Comparison of ENCODE assay signal across 14 cellular contexts in genomic region chr3:112302061-112302830, GRCh38. TPM values are rescaled to one million over a fixed set of nuclear protein-coding genes. Genes with fewer than 3 reads are reported as not detected.
DNase-seq lines count a peak whose midpoint lies in the region; ATAC-seq and TF ChIP-seq lines count a peak whose summit lies in the region.
"Had no signal": no experiment of that assay in that cellular context is flagged by ENCODE, and none has a peak within 500 bp of the region (broad histone marks: within the 10 kb centered on the region; RNA-seq: fewer than 3 reads in every experiment).

No MANE protein-coding gene starts in this region.

- H3K27me3 Mint-ChIP-seq in MCF 10A (ENCODE audit: insufficient read depth, unreplicated experiment) = no peaks in the 10 kb centered on the region
- H3K27me3 Mint-ChIP-seq in activated T-helper 1 cell treated with anti-CD3 and anti-CD28 coated beads, Interleukin-12 subunit alpha, Interleukin-12 subunit beta, Interleukin-2, Interleukin-4 antibody, amounts not matched to agents 30 ng/mL and 10 ng/mL and 1 ng/mL, durations not matched to agents 14 hours and 24 hours and 36 hours (ENCODE audit: insufficient read depth) = no peaks in the 10 kb centered on the region
- H3K27me3 Mint-ChIP-seq: activated naive CD4-positive, alpha-beta T cell treated with anti-CD3 and anti-CD28 coated beads, Interleukin-2, amount 50 U/mL, for 24 hours had no signal

- H3K4me1 ChIP-seq in breast epithelium (no peaks in the 10 kb centered on the region), esophagus muscularis mucosa (peaks cover 7 to 27% (median 22%) of the 10 kb centered on the region in 4 donors), thoracic aorta (ENCODE audit: control insufficient read depth in 1 of 2, low read depth in 2 of 2) (peaks cover 4 to 23% of the 10 kb centered on the region in 2 donors)

- TF ChIP-seq EP300 in esophagus muscularis mucosa (IDR thresholded peaks at IDR 0.05) = no peak

- H3K36me3 Mint-ChIP-seq in MCF 10A (ENCODE audit: insufficient read depth, unreplicated experiment) = no peaks in the 10 kb centered on the region
- H3K36me3 Mint-ChIP-seq in activated T-helper 1 cell treated with anti-CD3 and anti-CD28 coated beads, Interleukin-12 subunit alpha, Interleukin-12 subunit beta, Interleukin-2, Interleukin-4 antibody, amounts not matched to agents 30 ng/mL and 10 ng/mL and 1 ng/mL, durations not matched to agents 14 hours and 24 hours and 36 hours (ENCODE audit: low read depth) = no peaks in the 10 kb centered on the region
- H3K36me3 Mint-ChIP-seq: activated naive CD4-positive, alpha-beta T cell treated with anti-CD3 and anti-CD28 coated beads, Interleukin-2, amount 50 U/mL, for 24 hours had no signal

- DNase-seq in breast epithelium (ENCODE audit: low spot score in 2 of 2) = no peak
- DNase-seq in MCF 10A (ENCODE audit: unreplicated experiment) = no peak
- peak; percentile 26 for DNase-seq in RPMI7951 (ENCODE audit: low read depth)
- DNase-seq in esophagus muscularis mucosa (ENCODE audit: extremely low spot score) = no peak
- no peak for DNase-seq in thoracic aorta (ENCODE audit: low spot score)
- DNase-seq in activated T-helper 1 cell treated with anti-CD3 and anti-CD28 coated beads, Interleukin-12 subunit alpha, Interleukin-12 subunit beta, Interleukin-2, Interleukin-4 antibody, amounts not matched to agents 30 ng/mL and 10 ng/mL and 1 ng/mL, durations not matched to agents 14 hours and 24 hours and 36 hours (ENCODE audit: low spot score) = no peak
- DNase-seq in H4 (ENCODE audit: low spot score) = no peak
- no peak for DNase-seq in pons (ENCODE audit: low spot score)
- DNase-seq: activated CD4-positive, alpha-beta T cell treated with anti-CD3 and anti-CD28 coated beads, Interleukin-2, amount 50 U/mL, for 1 hour; effector CD4-positive, alpha-beta T cell; NCI-H1694; stimulated activated CD4-positive, alpha-beta T cell treated with anti-CD3 and anti-CD28 coated beads, Interleukin-4, amount 100 ng/mL, for 1 hour had no signal

- H3K9me3 Mint-ChIP-seq in MCF 10A (ENCODE audit: unreplicated experiment) = no peaks in the 10 kb centered on the region
- H3K9me3 Mint-ChIP-seq in activated T-helper 1 cell treated with anti-CD3 and anti-CD28 coated beads, Interleukin-12 subunit alpha, Interleukin-12 subunit beta, Interleukin-2, Interleukin-4 antibody, amounts not matched to agents 30 ng/mL and 10 ng/mL and 1 ng/mL, durations not matched to agents 14 hours and 24 hours and 36 hours = no peaks in the 10 kb centered on the region
- H3K9me3 Mint-ChIP-seq: activated naive CD4-positive, alpha-beta T cell treated with anti-CD3 and anti-CD28 coated beads, Interleukin-2, amount 50 U/mL, for 24 hours had no signal

- POLR2A ChIA-PET in MCF 10A (lab: Yijun Ruan, JAX) = no interaction called here

- H3K27me3 ChIP-seq in breast epithelium (no peaks in the 10 kb centered on the region), esophagus muscularis mucosa (no peaks in the 10 kb centered on the region), thoracic aorta (replicated peaks; ENCODE audit: insufficient read depth) (no peaks in the 10 kb centered on the region)

- WGBS in esophagus muscularis mucosa = 82% methylated on average over 10 of the region's 11 CpGs

- no peak overlapping the region for H3K27ac Mint-ChIP-seq in MCF 10A (ENCODE audit: low read depth, unreplicated experiment)
- H3K27ac Mint-ChIP-seq in activated T-helper 1 cell treated with anti-CD3 and anti-CD28 coated beads, Interleukin-12 subunit alpha, Interleukin-12 subunit beta, Interleukin-2, Interleukin-4 antibody, amounts not matched to agents 30 ng/mL and 10 ng/mL and 1 ng/mL, durations not matched to agents 14 hours and 24 hours and 36 hours = no peak overlapping the region
- H3K27ac Mint-ChIP-seq: activated naive CD4-positive, alpha-beta T cell treated with anti-CD3 and anti-CD28 coated beads, Interleukin-2, amount 50 U/mL, for 24 hours had no signal

- H3K36me3 ChIP-seq in breast epithelium = no peaks in the 10 kb centered on the region
- H3K36me3 ChIP-seq in esophagus muscularis mucosa = no peaks in the 10 kb centered on the region
- no peaks in the 10 kb centered on the region for H3K36me3 ChIP-seq in thoracic aorta

- H3K9me3 ChIP-seq in breast epithelium (no peaks in the 10 kb centered on the region), esophagus muscularis mucosa (no peaks in the 10 kb centered on the region), thoracic aorta (no peaks in the 10 kb centered on the region)

- ATAC-seq in thoracic aorta (ENCODE audit: insufficient number of reproducible peaks, low FRiP score, low read depth) = no peak

- peak overlapping the region; percentile 47 to 64 (median 51) for H3K4me3 ChIP-seq in breast epithelium
- peak overlapping the region; percentile 41 to 58 (median 53) for H3K4me3 ChIP-seq in esophagus muscularis mucosa
- H3K4me3 ChIP-seq in thoracic aorta = peak overlapping the region; percentile 75

- peaks cover 2% of the 10 kb centered on the region for H3K4me1 Mint-ChIP-seq in MCF 10A (ENCODE audit: insufficient read depth, unreplicated experiment)
- H3K4me1 Mint-ChIP-seq in activated T-helper 1 cell treated with anti-CD3 and anti-CD28 coated beads, Interleukin-12 subunit alpha, Interleukin-12 subunit beta, Interleukin-2, Interleukin-4 antibody, amounts not matched to agents 30 ng/mL and 10 ng/mL and 1 ng/mL, durations not matched to agents 14 hours and 24 hours and 36 hours (ENCODE audit: low read depth) = peaks cover 17% of the 10 kb centered on the region

- TF ChIP-seq CTCF in breast epithelium (IDR thresholded peaks at IDR 0.05) (no peak), MCF 10A (IDR thresholded peaks at IDR 0.05; ENCODE audit: unreplicated experiment) (no peak), esophagus muscularis mucosa (IDR thresholded peaks at IDR 0.05) (no peak), thoracic aorta (IDR thresholded peaks at IDR 0.05) (no peak)

- H3K27ac ChIP-seq in breast epithelium (no peak overlapping the region), esophagus muscularis mucosa (replicated peaks in 1 of 4) (no peak overlapping the region), thoracic aorta (no peak overlapping the region)

- H3K4me3 Mint-ChIP-seq in MCF 10A (ENCODE audit: unreplicated experiment) = no peak overlapping the region
- no peak overlapping the region for H3K4me3 Mint-ChIP-seq in activated T-helper 1 cell treated with anti-CD3 and anti-CD28 coated beads, Interleukin-12 subunit alpha, Interleukin-12 subunit beta, Interleukin-2, Interleukin-4 antibody, amounts not matched to agents 30 ng/mL and 10 ng/mL and 1 ng/mL, durations not matched to agents 14 hours and 24 hours and 36 hours
- H3K4me3 Mint-ChIP-seq: activated naive CD4-positive, alpha-beta T cell treated with anti-CD3 and anti-CD28 coated beads, Interleukin-2, amount 50 U/mL, for 24 hours had no signal

- intact Hi-C loops in breast epithelium (cut with DNase I; ENCODE audit: low total_unique reads) (loop anchor here (5.0 kb wide), 1 partner anchor 620 kb away; no protein-coding TSS in a partner anchor), MCF 10A (cut with micrococcal nuclease) (no loop called here), esophagus muscularis mucosa (cut with DNase I) (no loop called here)
- intact Hi-C loops in activated T-helper 1 cell treated with anti-CD3 and anti-CD28 coated beads, Interleukin-12 subunit alpha, Interleukin-12 subunit beta, Interleukin-2, Interleukin-4 antibody, amounts not matched to agents 30 ng/mL and 10 ng/mL and 1 ng/mL, durations not matched to agents 14 hours and 24 hours and 36 hours (cut with micrococcal nuclease) = loop anchor here (5.0 kb wide), 1 partner anchor 670 kb away; no protein-coding TSS in a partner anchor

- BruUV-seq in MCF 10A (replicated peaks; lab: Mats Ljungman, UMichigan) = no TSS peak

- TF ChIP-seq POLR2A in breast epithelium (IDR thresholded peaks at IDR 0.05) = no peak
- no peak for TF ChIP-seq POLR2A in esophagus muscularis mucosa (IDR thresholded peaks at IDR 0.05; ENCODE audit: low read depth)

- CTCF ChIA-PET in MCF 10A (lab: Yijun Ruan, JAX) = interaction anchor here (1.1 to 5.8 kb wide), 2 partner anchors 8 to 135 kb away, joined by 3 to 48 read pairs; partner anchors contain the start of gene SLC9C1

RNA-seq across cellular contexts. Expression of gene SLC9C1, which starts 8.2 kb away (rescaled TPM):
- under 1 TPM in 2 of 3 donors, not detected in 1; 0.15 to 0.48 TPM for total RNA-seq in breast epithelium
- not detected in 2 replicates for total RNA-seq in MCF 10A (2022)
- not detected in 2 replicates for total RNA-seq in RPMI7951 (2014; rRNA removed; shearing (Covaris generic))
- total RNA-seq in esophagus muscularis mucosa = under 1 TPM in 1 of 4 donors, not detected in 3; 0.17 TPM
- total RNA-seq in thoracic aorta = not detected
- total RNA-seq in activated T-helper 1 cell treated with anti-CD3 and anti-CD28 coated beads, Interleukin-12 subunit alpha, Interleukin-12 subunit beta, Interleukin-2, Interleukin-4 antibody, amounts not matched to agents 30 ng/mL and 10 ng/mL and 1 ng/mL, durations not matched to agents 14 hours and 24 hours and 36 hours = not detected in 2 replicates
- not detected in 2 replicates for total RNA-seq in H4 (2014; rRNA removed; shearing (Covaris generic))
- total RNA-seq: osteocyte had no signal

RNA-seq across cellular contexts. Expression of gene CD200, which starts 30.7 kb away (rescaled TPM):
- 10 to 100 TPM in 2 of 3 donors, 1 to 10 TPM in 1; 4.8 to 20.8 (median 17.0) TPM for total RNA-seq in breast epithelium
- 0.44 TPM in 1 of 2 replicates, not detected in the other for total RNA-seq in MCF 10A (2022)
- 0.49 and 3.4 TPM in 2 replicates for total RNA-seq in RPMI7951 (2014; rRNA removed; shearing (Covaris generic))
- 10 to 100 TPM in 1 of 4 donors, 1 to 10 TPM in 3; 7.2 to 22.9 (median 7.6) TPM for total RNA-seq in esophagus muscularis mucosa
- total RNA-seq in thoracic aorta = 10 to 100 TPM; 22.5 to 42.2 TPM
- total RNA-seq in activated T-helper 1 cell treated with anti-CD3 and anti-CD28 coated beads, Interleukin-12 subunit alpha, Interleukin-12 subunit beta, Interleukin-2, Interleukin-4 antibody, amounts not matched to agents 30 ng/mL and 10 ng/mL and 1 ng/mL, durations not matched to agents 14 hours and 24 hours and 36 hours = 141 TPM in 2 replicates
- not detected in 2 replicates for total RNA-seq in H4 (2014; rRNA removed; shearing (Covaris generic))

Comparison
In these comparisons a context has a peak if more than half of its experiments do, and no peak if none do; other contexts are left out.
1. intact Hi-C loops: an anchor here in breast epithelium (5.0 kb wide) and activated T-helper 1 cell treated with anti-CD3 and anti-CD28 coated beads, Interleukin-12 subunit alpha, Interleukin-12 subunit beta, Interleukin-2, Interleukin-4 antibody, amounts not matched to agents 30 ng/mL and 10 ng/mL and 1 ng/mL, durations not matched to agents 14 hours and 24 hours and 36 hours (5.0 kb wide); none called in MCF 10A and esophagus muscularis mucosa.